In the genomic region with DNA sequence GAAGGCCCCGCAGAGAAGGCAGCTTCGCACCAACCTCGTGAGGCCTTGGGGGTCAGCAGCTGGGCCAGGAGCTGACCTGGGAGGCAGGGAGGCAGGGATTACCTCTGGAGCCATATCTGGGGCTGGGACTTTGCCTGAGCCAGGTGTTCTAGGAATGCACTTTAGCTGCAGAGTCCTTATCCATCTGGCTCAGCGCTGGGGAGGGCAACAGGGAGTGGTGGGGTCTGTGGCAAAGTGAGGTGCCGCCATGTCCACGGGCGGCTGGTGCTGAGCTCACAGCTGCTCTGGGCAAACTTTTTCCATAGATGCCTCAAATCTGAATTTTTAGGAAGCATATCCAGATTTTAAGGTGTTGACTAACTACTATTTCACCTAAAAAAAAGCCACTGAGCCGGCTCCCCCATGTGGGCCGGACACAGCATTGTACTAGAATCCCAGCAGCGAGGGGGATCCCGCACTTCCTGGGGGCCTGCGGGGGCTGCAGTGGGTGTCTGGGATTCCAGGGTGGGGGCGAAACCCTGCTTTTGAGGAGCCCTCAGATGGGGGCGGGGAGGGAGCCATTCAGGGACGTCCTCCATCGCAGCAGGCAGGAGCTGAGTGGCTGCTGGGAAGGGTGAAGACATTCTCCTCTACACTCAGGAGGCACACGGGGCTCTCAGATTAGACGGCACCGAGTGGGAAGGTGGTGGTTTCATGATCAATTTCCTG, we compare ENCODE assay signal across 36 cellular contexts. TPM values are rescaled to one million over a fixed set of nuclear protein-coding genes. Genes with fewer than 3 reads are reported as not detected.
DNase-seq lines count a peak whose midpoint lies in the region; ATAC-seq, FAIRE-seq and TF ChIP-seq lines count a peak whose summit lies in the region.
"Had no signal": no experiment of that assay in that cellular context is flagged by ENCODE, and none has a peak within 500 bp of the region (broad histone marks: within the 10 kb centered on the region; RNA-seq: fewer than 3 reads in every experiment).

No MANE protein-coding gene starts in this region.

- H3K4me1 Mint-ChIP-seq in activated naive CD4-positive, alpha-beta T cell treated with anti-CD3 and anti-CD28 coated beads, Interleukin-2, amount 10 ng/mL, durations not matched to agents 7 days and 5 days: peaks cover 2% of the 10 kb centered on the region

- TF ChIP-seq CTCF in A549 (IDR thresholded peaks at IDR 0.05): no peak
- TF ChIP-seq CTCF in esophagus squamous epithelium (IDR thresholded peaks at IDR 0.05): no peak

- no peak overlapping the region for H3K27ac Mint-ChIP-seq in activated naive CD4-positive, alpha-beta T cell treated with anti-CD3 and anti-CD28 coated beads, Interleukin-2, amount 10 ng/mL, durations not matched to agents 7 days and 5 days
- H3K27ac Mint-ChIP-seq: mesothelial cell of epicardium; T-helper 1 cell treated with Interleukin-12 subunit alpha and Interleukin-12 subunit beta and Interleukin-4 antibody, amounts not matched to agents 30 μg/mL and 1 μg/mL, for 36 hours had no signal

- no peak overlapping the region for H3K4me3 Mint-ChIP-seq in activated naive CD4-positive, alpha-beta T cell treated with anti-CD3 and anti-CD28 coated beads, Interleukin-2, amount 10 ng/mL, durations not matched to agents 7 days and 5 days
- H3K4me3 Mint-ChIP-seq: activated T-cell treated with anti-CD3 and anti-CD28 coated beads, Interleukin-2, amount 50 U/mL, for 4 hours; mesothelial cell of epicardium; T-helper 1 cell treated with Interleukin-12 subunit alpha and Interleukin-12 subunit beta and Interleukin-4 antibody, amounts not matched to agents 30 μg/mL and 1 μg/mL, for 36 hours had no signal

- no peaks in the 10 kb centered on the region for H3K36me3 Mint-ChIP-seq in activated naive CD4-positive, alpha-beta T cell treated with anti-CD3 and anti-CD28 coated beads, Interleukin-2, amount 10 ng/mL, durations not matched to agents 7 days and 5 days
- H3K36me3 Mint-ChIP-seq: mesothelial cell of epicardium had no signal

- FAIRE-seq in A549 (lab: Jason Lieb, UNC): no peak
- FAIRE-seq: astrocyte, GM12878, GM19239, H1, HTR-8/SVneo had no signal

- TF ChIP-seq RAD21 in A549 (conservative IDR thresholded peaks at IDR 0.05 in 1 of 2, IDR thresholded peaks at IDR 0.05 in 1 of 2): no peak

- ATAC-seq in A549 (no peak), HG03039 (IDR thresholded peaks at IDR 0.05; ENCODE audit: unreplicated experiment) (no peak)
- ATAC-seq: activated T-cell treated with anti-CD3 and anti-CD28 coated beads, Interleukin-2, amount 50 U/mL, for 4 hours; GM12878; SK-N-SH treated with all-trans-retinoic acid at 6 μM for 48 hours had no signal

- H3K4me3 ChIP-seq in A549 (no peak overlapping the region), esophagus squamous epithelium (no peak overlapping the region)
- H3K4me3 ChIP-seq: GM12878, left ventricle myocardium inferior, prostate gland, sigmoid colon had no signal

- no peaks in the 10 kb centered on the region for H3K36me3 ChIP-seq in esophagus squamous epithelium
- H3K36me3 ChIP-seq: left ventricle myocardium inferior, neutrophil, prostate gland, sigmoid colon had no signal

- TF ChIP-seq POLR2A in A549 (IDR thresholded peaks at IDR 0.05; ENCODE audit: low read length): no peak
- TF ChIP-seq POLR2A in esophagus squamous epithelium (IDR thresholded peaks at IDR 0.05): no peak

- 82% methylated on average over 12 of the region's 19 CpGs for WGBS in A549 (ENCODE audit: missing lambda C conversion rate)
- WGBS in esophagus squamous epithelium, 2 donors: 76 to 89% methylated on average over 6 to 12 of the region's 19 CpGs

- CTCF ChIA-PET in A549 (lab: Yijun Ruan, JAX): no interaction called here
- CTCF ChIA-PET in activated naive CD4-positive, alpha-beta T cell treated with anti-CD3 and anti-CD28 coated beads, Interleukin-2, amount 10 ng/mL, durations not matched to agents 7 days and 5 days (lab: Charles Lee): no interaction called here

- H3K9me3 Mint-ChIP-seq in activated naive CD4-positive, alpha-beta T cell treated with anti-CD3 and anti-CD28 coated beads, Interleukin-2, amount 10 ng/mL, durations not matched to agents 7 days and 5 days: no peaks in the 10 kb centered on the region
- H3K9me3 Mint-ChIP-seq: activated T-cell treated with anti-CD3 and anti-CD28 coated beads, Interleukin-2, amount 50 U/mL, for 4 hours; mesothelial cell of epicardium; T-helper 1 cell treated with Interleukin-12 subunit alpha and Interleukin-12 subunit beta and Interleukin-4 antibody, amounts not matched to agents 30 μg/mL and 1 μg/mL, for 36 hours had no signal

- DNase-seq in A549 (ENCODE audit: low read depth in 1 of 2, low spot score in 1 of 2) (no peak), D341Med (ENCODE audit: low spot score) (peak; percentile 27), islet precursor cell (peak; percentile 49), posterior vena cava (ENCODE audit: low spot score) (peak; percentile 63), esophagus squamous epithelium (lab: John Stamatoyannopoulos, UW) (no peak)
- no peak for DNase-seq in activated naive CD4-positive, alpha-beta T cell treated with anti-CD3 and anti-CD28 coated beads, Interleukin-2, amount 10 ng/mL, durations not matched to agents 7 days and 5 days
- DNase-seq: ACHN; activated CD4-positive, alpha-beta T cell treated with anti-CD3 and anti-CD28 coated beads for 4 hours; activated CD8-positive, alpha-beta memory T cell treated with anti-CD3 and anti-CD28 coated beads for 24 hours; activated gamma-delta T cell; activated T-cell treated with anti-CD3 and anti-CD28 coated beads, Interleukin-2, amount 50 U/mL, for 4 hours; cortex of kidney; effector memory CD4-positive, alpha-beta T cell; KG1; left ventricle myocardium inferior; NCI-H1105; NCI-H2029 treated with DMSO at 0.1 percent for 48 hours; NCI-H526 treated with DMSO at 0.1 percent for 48 hours; Right ventricle myocardium superior; sigmoid colon; stimulated activated CD4-positive, alpha-beta T cell treated with anti-CD3 and anti-CD28 coated beads, Interleukin-4, amount 100 ng/mL, for 4 hours; trophoblast cell had no signal

- no peak overlapping the region for H3K4me2 ChIP-seq in A549

- no peaks in the 10 kb centered on the region for H3K27me3 ChIP-seq in esophagus squamous epithelium

- H3K27ac ChIP-seq in A549: no peak overlapping the region
- H3K27ac ChIP-seq in esophagus squamous epithelium: no peak overlapping the region
- H3K27ac ChIP-seq: left ventricle myocardium inferior, neutrophil, prostate gland, sigmoid colon had no signal

- no peak for TF ChIP-seq EP300 in A549 (IDR thresholded peaks at IDR 0.05)

- intact Hi-C loops in posterior vena cava (cut with DNase I): no loop called here
- intact Hi-C loops in esophagus squamous epithelium (cut with DNase I): no loop called here

- H3K9me3 ChIP-seq in A549 (no peaks in the 10 kb centered on the region), esophagus squamous epithelium (no peaks in the 10 kb centered on the region)
- H3K9me3 ChIP-seq: left ventricle myocardium inferior, neutrophil, prostate gland, sigmoid colon had no signal

- H3K27me3 Mint-ChIP-seq in activated naive CD4-positive, alpha-beta T cell treated with anti-CD3 and anti-CD28 coated beads, Interleukin-2, amount 10 ng/mL, durations not matched to agents 7 days and 5 days: peaks cover 15% of the 10 kb centered on the region

- POLR2A ChIA-PET in A549 (lab: Yijun Ruan, JAX): no interaction called here

- no peaks in the 10 kb centered on the region for H3K4me1 ChIP-seq in A549
- H3K4me1 ChIP-seq in esophagus squamous epithelium: peaks cover 7 to 31% (median 23%) of the 10 kb centered on the region in 3 donors
- H3K4me1 ChIP-seq: prostate gland had no signal

TF ChIP-seq in A549, 52 proteins besides CTCF, POLR2A, EP300 and RAD21:
- peak; percentile 10 for TF ChIP-seq ZFP36 (IDR thresholded peaks at IDR 0.05; ENCODE audit: borderline replicate concordance, partially characterized antibody)
- TF ChIP-seq, protein P1, sequence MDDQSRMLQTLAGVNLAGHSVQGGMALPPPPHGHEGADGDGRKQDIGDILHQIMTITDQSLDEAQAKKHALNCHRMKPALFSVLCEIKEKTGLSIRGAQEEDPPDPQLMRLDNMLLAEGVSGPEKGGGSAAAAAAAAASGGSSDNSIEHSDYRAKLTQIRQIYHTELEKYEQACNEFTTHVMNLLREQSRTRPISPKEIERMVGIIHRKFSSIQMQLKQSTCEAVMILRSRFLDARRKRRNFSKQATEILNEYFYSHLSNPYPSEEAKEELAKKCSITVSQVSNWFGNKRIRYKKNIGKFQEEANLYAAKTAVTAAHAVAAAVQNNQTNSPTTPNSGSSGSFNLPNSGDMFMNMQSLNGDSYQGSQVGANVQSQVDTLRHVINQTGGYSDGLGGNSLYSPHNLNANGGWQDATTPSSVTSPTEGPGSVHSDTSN (IDR thresholded peaks at IDR 0.05): no peak

RNA-seq across cellular contexts. Expression of a gene that starts 34.6 kb away (rescaled TPM):
- polyA plus RNA-seq in A549 (2011; rRNA removed): not detected in 2 replicates
- not detected in 2 replicates for polyA plus RNA-seq in A549 (2012; cell fraction: cytosol; rRNA removed)
- polyA plus RNA-seq in A549 (2012; cell fraction: nucleus; rRNA removed): not detected in 2 replicates
- polyA plus RNA-seq in A549 (2017; fragmentation: RNase III; extraction: RNeasy Plus Mini Kit Qiagen cat#74134 plus additional on column Dnase treatment): not detected in 3 replicates
- not detected in 2 replicates for polyA minus RNA-seq in A549 (2011; rRNA and poly(A)+ RNA removed)
- total RNA-seq in posterior vena cava: under 1 TPM in 1 of 2 donors, not detected in 1; 0.10 TPM
- total RNA-seq in esophagus squamous epithelium: under 1 TPM in 2 of 4 donors, not detected in 2; 0.12 to 0.19 TPM
- total RNA-seq: astrocyte, fibroblast of villous mesenchyme, GM12878, H1, left ventricle myocardium inferior, MCF 10A, mesothelial cell of epicardium, Right ventricle myocardium superior had no signal
- polyA plus RNA-seq: BJ, H1 had no signal

RNA-seq across cellular contexts. Expression of a gene that starts 45.5 kb away (rescaled TPM):
- polyA plus RNA-seq in A549 (2011; rRNA removed): not detected in 2 replicates
- polyA plus RNA-seq in A549 (2012; cell fraction: cytosol; rRNA removed): not detected in 2 replicates
- not detected in 2 replicates for polyA plus RNA-seq in A549 (2012; cell fraction: nucleus; rRNA removed)
- polyA plus RNA-seq in A549 (2017; fragmentation: RNase III; extraction: RNeasy Plus Mini Kit Qiagen cat#74134 plus additional on column Dnase treatment): not detected in 3 replicates
- polyA minus RNA-seq in A549 (2011; rRNA and poly(A)+ RNA removed): not detected in 2 replicates
- under 1 TPM in 1 of 2 donors, not detected in 1; 0.38 TPM for total RNA-seq in posterior vena cava
- 1 to 10 TPM; 1.2 to 2.5 (median 1.5) TPM for total RNA-seq in esophagus squamous epithelium
- total RNA-seq: astrocyte, fibroblast of villous mesenchyme, MCF 10A, mesothelial cell of epicardium had no signal
- polyA plus RNA-seq: BJ had no signal

Comparison
In these comparisons a context has a peak if more than half of its experiments do, and no peak if none do; other contexts are left out.
1. DNase-seq: peak in D341Med (single experiment), islet precursor cell (single experiment) and posterior vena cava (single experiment); none in A549 (0 of 2), esophagus squamous epithelium (single experiment) and activated naive CD4-positive, alpha-beta T cell treated with anti-CD3 and anti-CD28 coated beads, Interleukin-2, amount 10 ng/mL, durations not matched to agents 7 days and 5 days (single experiment).